Comparison of ENCODE assay signal across 15 cellular contexts in genomic region chr1:63935553-63935952, GRCh38.
A peak's percentile ranks its signal among the peaks of the same experiment; 100 is the strongest.
DNase-seq lines count a peak whose midpoint lies in the region; ATAC-seq and TF ChIP-seq lines count a peak whose summit lies in the region.
"Had no signal": no experiment of that assay in that cellular context is flagged by ENCODE, and none has a peak within 500 bp of the region (broad histone marks: within the 10 kb centered on the region; RNA-seq: fewer than 3 reads in every experiment).

No MANE protein-coding gene starts in this region.

- peak; percentile 51 for ATAC-seq in left ventricle myocardium superior
- ATAC-seq in Right ventricle myocardium inferior, result no peak
- ATAC-seq in HG02981 (IDR thresholded peaks at IDR 0.05; ENCODE audit: unreplicated experiment), result peak; percentile 83
- no peak for ATAC-seq in Panc1
- ATAC-seq: activated CD8-positive, alpha-beta memory T cell treated with anti-CD3 and anti-CD28 coated beads, Interleukin-2, amount 10 ng/mL, durations not matched to agents 7 days and 5 days had no signal

- in situ Hi-C loops in Panc1 (cut with HindIII; ENCODE audit: low pct_unique_long_range_greater_than_20kb, low sequenced_read_pairs), result no loop called here

- H3K27ac ChIP-seq in Panc1 (ENCODE audit: low read length), result no peak overlapping the region
- H3K27ac ChIP-seq in SJCRH30, result no peak overlapping the region
- H3K27ac ChIP-seq in RWPE1, result no peak overlapping the region
- H3K27ac ChIP-seq: adrenal gland had no signal

- no peak overlapping the region for H3K27ac Mint-ChIP-seq in activated CD4-positive, alpha-beta memory T cell treated with anti-CD3 and anti-CD28 coated beads for 36 hours
- H3K27ac Mint-ChIP-seq: activated CD8-positive, alpha-beta memory T cell treated with anti-CD3 and anti-CD28 coated beads, Interleukin-2, amount 10 ng/mL, durations not matched to agents 7 days and 5 days; endodermal cell had no signal

- no TSS peak for BruUV-seq in Panc1 (replicated peaks; lab: Mats Ljungman, UMichigan)

- H3K27me3 ChIP-seq in Panc1 (ENCODE audit: control insufficient read depth, insufficient read depth, low read length) (no peaks in the 10 kb centered on the region), SJCRH30 (no peaks in the 10 kb centered on the region)
- H3K27me3 ChIP-seq: adrenal gland had no signal

- POLR2A ChIA-PET in Panc1 (lab: Charles Lee) (no interaction called here), RWPE1 (lab: Yijun Ruan, JAX; ENCODE audit: low non-redundant PET) (no interaction called here)
- POLR2A ChIA-PET in activated CD4-positive, alpha-beta memory T cell treated with anti-CD3 and anti-CD28 coated beads for 36 hours (lab: Charles Lee), result no interaction called here

- H3K4me3 Mint-ChIP-seq in activated CD4-positive, alpha-beta memory T cell treated with anti-CD3 and anti-CD28 coated beads for 36 hours, result no peak overlapping the region
- H3K4me3 Mint-ChIP-seq: activated CD8-positive, alpha-beta memory T cell treated with anti-CD3 and anti-CD28 coated beads, Interleukin-2, amount 10 ng/mL, durations not matched to agents 7 days and 5 days; endodermal cell had no signal

- no peaks in the 10 kb centered on the region for H3K9me3 Mint-ChIP-seq in activated CD4-positive, alpha-beta memory T cell treated with anti-CD3 and anti-CD28 coated beads for 36 hours
- H3K9me3 Mint-ChIP-seq: endodermal cell had no signal

- peak; percentile 20; the same call in 1 of the 2 replicates for TF ChIP-seq CTCF in Panc1 (IDR thresholded peaks at IDR 0.05)
- TF ChIP-seq CTCF in RWPE1 (conservative IDR thresholded peaks at IDR 0.05; ENCODE audit: low read depth), result no peak

- H3K4me1 ChIP-seq in Panc1 (ENCODE audit: control insufficient read depth, insufficient read depth, low read length) (peaks cover 10% of the 10 kb centered on the region; the same call in 1 of the 2 replicates), SJCRH30 (no peaks in the 10 kb centered on the region)
- H3K4me1 ChIP-seq: adrenal gland, HAP-1 had no signal

- H3K9me3 ChIP-seq in Panc1 (ENCODE audit: control insufficient read depth, insufficient read depth, low read depth, low read length), result no peaks in the 10 kb centered on the region
- no peaks in the 10 kb centered on the region for H3K9me3 ChIP-seq in SJCRH30 (replicated peaks)
- H3K9me3 ChIP-seq: adrenal gland, HAP-1 had no signal

- no peaks in the 10 kb centered on the region for H3K36me3 Mint-ChIP-seq in activated CD4-positive, alpha-beta memory T cell treated with anti-CD3 and anti-CD28 coated beads for 36 hours
- H3K36me3 Mint-ChIP-seq: activated CD8-positive, alpha-beta memory T cell treated with anti-CD3 and anti-CD28 coated beads, Interleukin-2, amount 10 ng/mL, durations not matched to agents 7 days and 5 days had no signal

- CTCF ChIA-PET in Panc1 (lab: Charles Lee), result interaction anchor here (0.5 to 0.9 kb wide), 4 partner anchors 92 to 244 kb away, joined by 3 to 6 read pairs (median 4); no protein-coding TSS in a partner anchor
- CTCF ChIA-PET in RWPE1 (lab: Yijun Ruan, JAX), result interaction anchor here (0.5 to 1.3 kb wide), 5 partner anchors 38 to 325 kb away, joined by 3 to 6 read pairs (median 5); no protein-coding TSS in a partner anchor
- CTCF ChIA-PET in activated CD4-positive, alpha-beta memory T cell treated with anti-CD3 and anti-CD28 coated beads for 36 hours (lab: Charles Lee), result interaction anchor here (0.7 kb wide), 2 partner anchors 78 to 1889 kb away, joined by 3 read pairs; no protein-coding TSS in a partner anchor

- H3K4me3 ChIP-seq in Panc1 (ENCODE audit: low read depth in 2 of 2, low read length in 2 of 2) (no peak overlapping the region), SJCRH30 (no peak overlapping the region)
- H3K4me3 ChIP-seq: adrenal gland, HAP-1 had no signal

- DNase-seq in left ventricle myocardium superior (no peak), Right ventricle myocardium inferior (ENCODE audit: missing footprints) (no peak), Panc1 (ENCODE audit: low read depth, low spot score) (no peak), SJCRH30 (no peak), RWPE1 (ENCODE audit: low spot score) (no peak), NOMO-1 treated with DMSO at 0.1 percent for 48 hours (lab: John Stamatoyannopoulos, UW; ENCODE audit: unreplicated experiment) (no peak)
- no peak for DNase-seq in activated CD4-positive, alpha-beta memory T cell treated with anti-CD3 and anti-CD28 coated beads for 36 hours
- DNase-seq: activated CD8-positive, alpha-beta memory T cell treated with anti-CD3 and anti-CD28 coated beads, Interleukin-2, amount 10 ng/mL, durations not matched to agents 7 days and 5 days; endodermal cell; IMR-90; mesendoderm; stimulated activated CD4-positive, alpha-beta T cell treated with anti-CD3 and anti-CD28 coated beads, Interleukin-4, amount 100 ng/mL, for 4 hours had no signal

- no peaks in the 10 kb centered on the region for H3K4me1 Mint-ChIP-seq in activated CD4-positive, alpha-beta memory T cell treated with anti-CD3 and anti-CD28 coated beads for 36 hours (ENCODE audit: low read depth)
- H3K4me1 Mint-ChIP-seq: activated CD8-positive, alpha-beta memory T cell treated with anti-CD3 and anti-CD28 coated beads, Interleukin-2, amount 10 ng/mL, durations not matched to agents 7 days and 5 days had no signal

- no peaks in the 10 kb centered on the region for H3K27me3 Mint-ChIP-seq in activated CD4-positive, alpha-beta memory T cell treated with anti-CD3 and anti-CD28 coated beads for 36 hours
- H3K27me3 Mint-ChIP-seq: activated CD8-positive, alpha-beta memory T cell treated with anti-CD3 and anti-CD28 coated beads, Interleukin-2, amount 10 ng/mL, durations not matched to agents 7 days and 5 days had no signal

- no peaks in the 10 kb centered on the region for H3K36me3 ChIP-seq in Panc1 (ENCODE audit: control insufficient read depth, insufficient read depth, low read length)
- H3K36me3 ChIP-seq in SJCRH30, result no peaks in the 10 kb centered on the region
- H3K36me3 ChIP-seq: adrenal gland, HAP-1 had no signal

- intact Hi-C loops in left ventricle myocardium superior (cut with micrococcal nuclease), result no loop called here
- intact Hi-C loops in Right ventricle myocardium inferior (cut with DNase I), result loop anchor here (5.0 kb wide), 1 partner anchor 197 kb away; no protein-coding TSS in a partner anchor
- intact Hi-C loops in Panc1 (cut with micrococcal nuclease; ENCODE audit: unreplicated experiment), result loop anchor here (10.0 kb wide), 1 partner anchor 309 kb away; no protein-coding TSS in a partner anchor
- intact Hi-C loops in activated CD4-positive, alpha-beta memory T cell treated with anti-CD3 and anti-CD28 coated beads for 36 hours (cut with micrococcal nuclease), result loop anchor here (5.0 kb wide), 1 partner anchor 312 kb away; no protein-coding TSS in a partner anchor

Comparison
In these comparisons a context has a peak if more than half of its experiments do, and no peak if none do; other contexts are left out.
1. ATAC-seq: peak in left ventricle myocardium superior (single experiment) and HG02981 (single experiment); none in Right ventricle myocardium inferior (single experiment) and Panc1 (single experiment).